ENCODE assay signal across 22 cellular contexts in the genomic region with DNA sequence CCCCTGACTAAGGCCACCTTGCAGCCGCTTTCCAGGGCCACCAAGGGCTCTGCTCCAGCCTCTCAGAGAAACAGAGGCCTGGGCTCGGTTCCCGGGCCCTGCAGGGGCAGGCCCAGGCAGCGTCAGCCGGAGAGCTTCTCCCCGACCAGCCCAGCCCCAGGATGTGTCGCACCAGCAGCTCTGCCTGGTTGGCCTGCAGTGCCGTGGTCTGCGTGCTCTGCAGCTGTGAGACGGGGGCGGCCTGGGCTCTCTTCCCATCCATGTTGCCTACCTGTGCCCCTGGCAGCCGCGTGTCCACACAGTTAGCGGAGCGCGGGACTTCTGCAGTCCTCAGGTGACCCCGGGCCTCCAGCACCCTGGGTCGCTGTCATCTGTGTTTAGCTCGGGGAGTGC. TPM values are rescaled to one million over a fixed set of nuclear protein-coding genes. Genes with fewer than 3 reads are reported as not detected.
DNase-seq lines count a peak whose midpoint lies in the region; ATAC-seq and TF ChIP-seq lines count a peak whose summit lies in the region.
"Had no signal": no experiment of that assay in that cellular context is flagged by ENCODE, and none has a peak within 500 bp of the region (broad histone marks: within the 10 kb centered on the region; RNA-seq: fewer than 3 reads in every experiment).

No MANE protein-coding gene starts in this region.

- TF ChIP-seq POLR2A in prostate gland (IDR thresholded peaks at IDR 0.05): no peak

- H3K27ac ChIP-seq in prostate gland: no peak overlapping the region
- H3K27ac ChIP-seq: PC-9 had no signal

- H3K4me1 Mint-ChIP-seq in IgD-negative memory B cell: peaks cover 0 to 6% (median 2%) of the 10 kb centered on the region in 3 donors
- H3K4me1 Mint-ChIP-seq in glutamatergic neuron (ENCODE audit: low read depth, unreplicated experiment): no peaks in the 10 kb centered on the region

- H3K36me3 Mint-ChIP-seq in IgD-negative memory B cell: peaks cover 2% of the 10 kb centered on the region
- H3K36me3 Mint-ChIP-seq in glutamatergic neuron (ENCODE audit: unreplicated experiment): no peaks in the 10 kb centered on the region

- no peaks in the 10 kb centered on the region for H3K36me3 ChIP-seq in prostate gland

- DNase-seq in activated CD4-positive, alpha-beta T cell treated with anti-CD3 and anti-CD28 coated beads for 48 hours: peak; percentile 1
- DNase-seq in activated CD4-positive, alpha-beta T cell treated with anti-CD3 and anti-CD28 coated beads, Interleukin-2, amount 50 U/mL, for 1 hour: no peak
- DNase-seq in glutamatergic neuron: peak; percentile 15
- peak; percentile 22 for DNase-seq in prostate gland (ENCODE audit: low spot score)
- no peak for DNase-seq in NAMALWA (ENCODE audit: low spot score)
- DNase-seq: 8988T; activated CD4-positive, alpha-beta T cell treated with anti-CD3 and anti-CD28 coated beads for 1 hour; activated naive CD4-positive, alpha-beta T cell; cortex of kidney; foreskin fibroblast; NCI-H1436; PC-9; T1000 had no signal

- H3K9me3 Mint-ChIP-seq in IgD-negative memory B cell: no peaks in the 10 kb centered on the region
- peaks cover 2% of the 10 kb centered on the region for H3K9me3 Mint-ChIP-seq in glutamatergic neuron (ENCODE audit: unreplicated experiment)

- H3K27ac Mint-ChIP-seq in IgD-negative memory B cell: no peak overlapping the region
- H3K27ac Mint-ChIP-seq in glutamatergic neuron (ENCODE audit: unreplicated experiment): no peak overlapping the region

- no peak overlapping the region for H3K4me3 ChIP-seq in prostate gland
- H3K4me3 ChIP-seq: PC-9, smooth muscle cell had no signal

- no peaks in the 10 kb centered on the region for H3K27me3 Mint-ChIP-seq in IgD-negative memory B cell
- H3K27me3 Mint-ChIP-seq in glutamatergic neuron (ENCODE audit: unreplicated experiment): no peaks in the 10 kb centered on the region

- peaks cover 6% of the 10 kb centered on the region for H3K4me1 ChIP-seq in prostate gland (replicated peaks)

- 39% methylated on average over 13 of the region's 19 CpGs for WGBS in prostate gland

- H3K4me3 Mint-ChIP-seq in IgD-negative memory B cell (peak overlapping the region in 3 of 4 donors; percentile 5 to 72 (median 66)), glutamatergic neuron (ENCODE audit: unreplicated experiment) (no peak overlapping the region)

- TF ChIP-seq CTCF in glutamatergic neuron (IDR thresholded peaks at IDR 0.05; ENCODE audit: partially characterized antibody, unreplicated experiment): no peak
- TF ChIP-seq CTCF in prostate gland (IDR thresholded peaks at IDR 0.05): no peak

- intact Hi-C loops in prostate gland (cut with DNase I): no loop called here

- H3K27me3 ChIP-seq in prostate gland (replicated peaks; ENCODE audit: insufficient read depth): no peaks in the 10 kb centered on the region

- ATAC-seq in GM18858 (IDR thresholded peaks at IDR 0.05; ENCODE audit: unreplicated experiment): no peak
- no peak for ATAC-seq in GM18502 (IDR thresholded peaks at IDR 0.05; ENCODE audit: poor library complexity, unreplicated experiment)
- ATAC-seq: SK-N-SH treated with all-trans-retinoic acid at 6 μM for 48 hours had no signal

- H3K9me3 ChIP-seq in prostate gland: no peaks in the 10 kb centered on the region

RNA-seq across cellular contexts. Expression of a gene that starts 4.8 kb away (rescaled TPM):
- not detected for polyA plus RNA-seq in IgD-negative memory B cell
- total RNA-seq in glutamatergic neuron (ENCODE audit: unreplicated experiment): 0.39 TPM
- 1 to 10 TPM in 1 of 2 donors, under 1 TPM in 1; 0.82 to 1.9 TPM for total RNA-seq in prostate gland
- total RNA-seq: endothelial cell of umbilical vein, HT1080, myocyte, PC-9, smooth muscle cell had no signal
- polyA plus RNA-seq: BJ, endothelial cell of umbilical vein, smooth muscle cell had no signal

RNA-seq across cellular contexts. Expression of a gene that starts 5.9 kb away (rescaled TPM):
- 76.9 TPM for polyA plus RNA-seq in IgD-negative memory B cell
- 66.1 TPM for total RNA-seq in glutamatergic neuron (ENCODE audit: unreplicated experiment)
- 100 to 1,000 TPM in 1 of 2 donors, 10 to 100 TPM in 1; 98.4 to 233 TPM for total RNA-seq in prostate gland

RNA-seq across cellular contexts. Expression of a gene that starts 6.3 kb away (rescaled TPM):
- 55.2 TPM for polyA plus RNA-seq in IgD-negative memory B cell
- total RNA-seq in glutamatergic neuron (ENCODE audit: unreplicated experiment): 80.4 TPM
- total RNA-seq in prostate gland: 100 to 1,000 TPM in 1 of 2 donors, 10 to 100 TPM in 1; 87.8 to 138 TPM

RNA-seq across cellular contexts. Expression of a gene that starts 15.8 kb away (rescaled TPM):
- polyA plus RNA-seq in IgD-negative memory B cell: 156 TPM
- total RNA-seq in glutamatergic neuron (ENCODE audit: unreplicated experiment): 75.1 TPM
- 100 to 1,000 TPM in 1 of 2 donors, 10 to 100 TPM in 1; 97.4 to 125 TPM for total RNA-seq in prostate gland

RNA-seq across cellular contexts. Expression of a gene that starts 16.1 kb away (rescaled TPM):
- polyA plus RNA-seq in IgD-negative memory B cell: 1.5 TPM
- total RNA-seq in glutamatergic neuron (ENCODE audit: unreplicated experiment): 68.7 TPM
- total RNA-seq in prostate gland: 10 to 100 TPM; 18.3 to 53.9 TPM

Comparison
In these comparisons a context has a peak if more than half of its experiments do, and no peak if none do; other contexts are left out.
1. DNase-seq: peak in activated CD4-positive, alpha-beta T cell treated with anti-CD3 and anti-CD28 coated beads for 48 hours (single experiment), glutamatergic neuron (single experiment) and prostate gland (single experiment); none in activated CD4-positive, alpha-beta T cell treated with anti-CD3 and anti-CD28 coated beads, Interleukin-2, amount 50 U/mL, for 1 hour (single experiment) and NAMALWA (single experiment).